1 cellular context compared by ENCODE assay signal in the genomic region with DNA sequence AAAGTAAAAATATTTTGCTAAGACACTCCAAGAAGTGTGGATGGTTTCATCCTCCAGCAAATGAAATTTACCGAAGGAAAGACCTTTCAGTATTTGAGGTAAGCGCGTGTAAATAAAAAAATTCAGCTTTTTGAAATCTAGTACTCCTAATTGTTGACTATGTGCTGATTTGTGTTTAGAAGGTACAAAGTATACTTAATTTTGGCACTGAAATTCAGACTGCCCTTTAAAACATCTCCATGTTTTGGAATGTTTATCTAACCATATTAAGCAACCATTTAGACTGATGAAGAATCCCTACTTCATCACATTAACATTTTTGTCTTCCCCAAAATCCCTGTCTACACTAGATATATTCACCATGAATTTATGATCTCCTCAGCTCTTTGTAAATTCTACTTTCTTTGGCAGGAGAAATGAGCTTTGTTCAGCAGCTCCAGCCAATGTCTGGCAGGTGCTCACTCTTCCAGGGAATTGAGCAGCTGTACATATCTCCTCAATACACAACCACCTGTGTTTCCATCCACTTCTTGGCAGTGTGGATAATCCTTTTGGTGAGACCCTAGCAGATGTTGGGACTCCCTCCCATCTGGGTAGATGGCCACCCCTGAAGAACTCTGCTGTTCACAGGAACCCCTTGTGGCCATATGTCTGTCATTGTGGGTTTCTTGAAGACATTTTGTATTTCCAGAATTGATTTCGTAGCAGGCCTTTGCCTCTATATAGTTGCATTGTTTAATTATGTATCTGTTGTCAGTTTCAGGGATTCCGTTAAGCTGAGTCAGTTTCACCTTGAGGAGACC.
TF ChIP-seq lines count a peak whose summit lies in the region.

No MANE protein-coding gene starts in this region.

TF ChIP-seq in SK-N-SH, 30 proteins besides CTCF, POLR2A, EP300 and RAD21 (continued from another document):
- TF ChIP-seq, protein P1, sequence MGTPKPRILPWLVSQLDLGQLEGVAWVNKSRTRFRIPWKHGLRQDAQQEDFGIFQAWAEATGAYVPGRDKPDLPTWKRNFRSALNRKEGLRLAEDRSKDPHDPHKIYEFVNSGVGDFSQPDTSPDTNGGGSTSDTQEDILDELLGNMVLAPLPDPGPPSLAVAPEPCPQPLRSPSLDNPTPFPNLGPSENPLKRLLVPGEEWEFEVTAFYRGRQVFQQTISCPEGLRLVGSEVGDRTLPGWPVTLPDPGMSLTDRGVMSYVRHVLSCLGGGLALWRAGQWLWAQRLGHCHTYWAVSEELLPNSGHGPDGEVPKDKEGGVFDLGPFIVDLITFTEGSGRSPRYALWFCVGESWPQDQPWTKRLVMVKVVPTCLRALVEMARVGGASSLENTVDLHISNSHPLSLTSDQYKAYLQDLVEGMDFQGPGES (IDR thresholded peaks at IDR 0.05; ENCODE audit: low read depth, low read length) = no peak
- TF ChIP-seq MAX (IDR thresholded peaks at IDR 0.05; ENCODE audit: low read depth) (no peak), NRF1 (IDR thresholded peaks at IDR 0.05; ENCODE audit: low read depth, low read length) (no peak), TAF1 (IDR thresholded peaks at IDR 0.05; ENCODE audit: borderline replicate concordance, low read depth, low read length) (no peak), YY1 (IDR thresholded peaks at IDR 0.05; ENCODE audit: low read depth) (no peak)
